Comparison of ENCODE assay signal across 9 cellular contexts in the genomic region with DNA sequence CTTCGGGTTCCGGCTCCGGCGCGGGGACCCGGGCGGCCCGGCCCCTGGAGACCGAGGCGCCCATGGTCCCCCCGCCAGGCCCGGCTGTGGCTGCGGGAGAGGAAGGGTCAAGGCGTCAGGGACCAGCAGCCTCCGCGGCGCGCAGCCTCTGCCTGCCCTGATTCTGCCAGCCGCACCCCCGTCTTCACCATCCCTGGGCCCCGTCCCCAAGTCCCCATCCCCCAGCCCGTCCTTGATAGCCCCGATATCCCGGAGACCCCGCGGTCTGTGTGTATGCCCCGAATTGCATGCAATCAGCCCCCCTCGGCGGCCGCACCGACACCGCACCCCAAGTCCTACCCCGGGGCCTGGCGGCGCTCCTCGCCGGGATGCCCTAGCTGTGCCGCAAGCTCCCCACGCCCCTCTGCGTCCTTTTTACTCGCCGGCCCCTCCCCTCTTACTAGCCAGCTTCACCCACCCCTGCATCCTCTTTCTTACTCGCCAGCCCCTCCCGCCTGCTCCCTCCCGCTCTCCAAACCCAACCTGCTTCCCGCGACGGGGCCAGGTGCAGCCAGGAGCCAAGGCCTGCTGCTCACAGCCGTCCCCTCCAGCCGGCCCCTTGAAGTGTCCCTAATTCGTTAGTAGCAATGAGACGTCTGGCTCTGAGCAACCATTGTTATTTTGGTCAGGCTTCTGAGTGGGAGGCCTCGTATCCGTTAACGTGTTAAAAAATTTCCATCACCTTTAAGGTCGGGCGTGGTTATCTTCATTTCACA. TPM values are rescaled to one million over a fixed set of nuclear protein-coding genes. Genes with fewer than 3 reads are reported as not detected.
DNase-seq lines count a peak whose midpoint lies in the region; ATAC-seq and TF ChIP-seq lines count a peak whose summit lies in the region.
"Had no signal": no experiment of that assay in that cellular context is flagged by ENCODE, and none has a peak within 500 bp of the region (broad histone marks: within the 10 kb centered on the region; RNA-seq: fewer than 3 reads in every experiment).

A gene with protein sequence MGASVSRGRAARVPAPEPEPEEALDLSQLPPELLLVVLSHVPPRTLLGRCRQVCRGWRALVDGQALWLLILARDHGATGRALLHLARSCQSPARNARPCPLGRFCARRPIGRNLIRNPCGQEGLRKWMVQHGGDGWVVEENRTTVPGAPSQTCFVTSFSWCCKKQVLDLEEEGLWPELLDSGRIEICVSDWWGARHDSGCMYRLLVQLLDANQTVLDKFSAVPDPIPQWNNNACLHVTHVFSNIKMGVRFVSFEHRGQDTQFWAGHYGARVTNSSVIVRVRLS (minus strand): TSS at position 386 of the 755 bp plus-strand sequence. CDS start 322 bp downstream, at position 64.

- no TSS peak for BruUV-seq in OCI-LY7 (replicated peaks; lab: Mats Ljungman, UMichigan)

- H3K4me1 ChIP-seq in OCI-LY7 (ENCODE audit: insufficient read depth, low read length, poor library complexity, severe bottlenecking): peaks cover 12% of the 10 kb centered on the region

- no peaks in the 10 kb centered on the region for H3K9me3 Mint-ChIP-seq in activated CD4-positive, alpha-beta T cell treated with anti-CD3 and anti-CD28 coated beads, Interleukin-2, amount 10 ng/mL, durations not matched to agents 24 days and 14 days
- no peaks in the 10 kb centered on the region for H3K9me3 Mint-ChIP-seq in chondrocyte (ENCODE audit: low read depth)
- peaks cover 2% of the 10 kb centered on the region for H3K9me3 Mint-ChIP-seq in stimulated activated memory B cell treated with anti-CD40 and anti-IgM and Interleukin-4, amounts not matched to agents 10 μg/mL and 1 μg/mL and 100 μg/mL, for 72 hours

- DNase-seq in activated CD4-positive, alpha-beta T cell treated with anti-CD3 and anti-CD28 coated beads, Interleukin-2, amount 10 ng/mL, durations not matched to agents 24 days and 14 days: no peak
- no peak for DNase-seq in activated CD4-positive, alpha-beta T cell treated with anti-CD3 and anti-CD28 coated beads, Interleukin-2, amount 50 U/mL, for 4 hours
- DNase-seq in OCI-LY7 (ENCODE audit: low spot score) (no peak), chondrocyte (ENCODE audit: low spot score) (peak; percentile 87), left colon (peak; percentile 12 to 27), SKM-1 treated with dmso at 0.1 percent for 144 hours (lab: John Stamatoyannopoulos, UW; ENCODE audit: unreplicated experiment) (no peak)

- CTCF ChIA-PET in OCI-LY7 (lab: Charles Lee; ENCODE audit: unreplicated experiment): no interaction called here

- ATAC-seq in left colon (no peak), HG03460 (IDR thresholded peaks at IDR 0.05; ENCODE audit: unreplicated experiment) (no peak)
- ATAC-seq in stimulated activated memory B cell treated with anti-CD40 and anti-IgM and Interleukin-4, amounts not matched to agents 10 μg/mL and 1 μg/mL and 100 μg/mL, for 72 hours: peak; percentile 6

- no peak within 1 kb of the TSS for H3K27ac Mint-ChIP-seq in activated CD4-positive, alpha-beta T cell treated with anti-CD3 and anti-CD28 coated beads, Interleukin-2, amount 10 ng/mL, durations not matched to agents 24 days and 14 days
- peak within 1 kb of the TSS; percentile 36 for H3K27ac Mint-ChIP-seq in chondrocyte (ENCODE audit: unreplicated experiment)
- H3K27ac Mint-ChIP-seq in stimulated activated memory B cell treated with anti-CD40 and anti-IgM and Interleukin-4, amounts not matched to agents 10 μg/mL and 1 μg/mL and 100 μg/mL, for 72 hours: no peak within 1 kb of the TSS

- no peak within 1 kb of the TSS for H3K27ac ChIP-seq in OCI-LY7 (ENCODE audit: low read depth, low read length, poor library complexity, severe bottlenecking)

- H3K4me3 ChIP-seq in OCI-LY7 (ENCODE audit: low read depth, low read length, poor library complexity, severe bottlenecking): peak within 1 kb of the TSS; percentile 67

- H3K4me2 ChIP-seq in OCI-LY7 (ENCODE audit: low read length): peak within 1 kb of the TSS; percentile 89

- POLR2A ChIA-PET in OCI-LY7 (lab: Charles Lee): no interaction called here

- peak within 1 kb of the TSS; percentile 65 for H3K4me3 Mint-ChIP-seq in activated CD4-positive, alpha-beta T cell treated with anti-CD3 and anti-CD28 coated beads, Interleukin-2, amount 10 ng/mL, durations not matched to agents 24 days and 14 days
- H3K4me3 Mint-ChIP-seq in chondrocyte (ENCODE audit: unreplicated experiment): peak within 1 kb of the TSS; percentile 71
- peak within 1 kb of the TSS; percentile 80 for H3K4me3 Mint-ChIP-seq in stimulated activated memory B cell treated with anti-CD40 and anti-IgM and Interleukin-4, amounts not matched to agents 10 μg/mL and 1 μg/mL and 100 μg/mL, for 72 hours

- no peaks in the 10 kb centered on the region for H3K79me2 ChIP-seq in OCI-LY7 (ENCODE audit: insufficient read depth, low read depth, low read length)

- TF ChIP-seq CTCF in OCI-LY7 (conservative IDR thresholded peaks at IDR 0.05; ENCODE audit: low read length) (no peak), chondrocyte (IDR thresholded peaks at IDR 0.05) (peak; percentile 4)

- intact Hi-C loops in activated CD4-positive, alpha-beta T cell treated with anti-CD3 and anti-CD28 coated beads, Interleukin-2, amount 10 ng/mL, durations not matched to agents 24 days and 14 days (cut with micrococcal nuclease): no loop called here
- intact Hi-C loops in OCI-LY7 (cut with micrococcal nuclease; ENCODE audit: unreplicated experiment): loop anchor here (10.0 kb wide), 1 partner anchor 68 kb away; no protein-coding TSS in a partner anchor
- intact Hi-C loops in left colon (cut with DNase I, micrococcal nuclease): no loop called here

- peak within 1 kb of the TSS; percentile 91 for H2AFZ ChIP-seq in OCI-LY7 (ENCODE audit: low read length)

- no peaks in the 10 kb centered on the region for H3K9me2 ChIP-seq in OCI-LY7 (ENCODE audit: insufficient read depth, low read length)

- H3K36me3 ChIP-seq in OCI-LY7 (ENCODE audit: insufficient read depth, low read length): no peaks in the 10 kb centered on the region
- H3K36me3 ChIP-seq: adrenal gland had no signal

- H3K9me3 ChIP-seq in OCI-LY7 (ENCODE audit: low read length): no peaks in the 10 kb centered on the region
- H3K9me3 ChIP-seq: adrenal gland had no signal

- H3K27me3 Mint-ChIP-seq in activated CD4-positive, alpha-beta T cell treated with anti-CD3 and anti-CD28 coated beads, Interleukin-2, amount 10 ng/mL, durations not matched to agents 24 days and 14 days: peaks cover 31% of the 10 kb centered on the region
- peaks cover 8% of the 10 kb centered on the region for H3K27me3 Mint-ChIP-seq in chondrocyte (ENCODE audit: low read depth)
- H3K27me3 Mint-ChIP-seq in stimulated activated memory B cell treated with anti-CD40 and anti-IgM and Interleukin-4, amounts not matched to agents 10 μg/mL and 1 μg/mL and 100 μg/mL, for 72 hours: peaks cover 44% of the 10 kb centered on the region

- no peaks in the 10 kb centered on the region for H4K20me1 ChIP-seq in OCI-LY7 (ENCODE audit: insufficient read depth, low read length)

- H3K36me3 Mint-ChIP-seq in activated CD4-positive, alpha-beta T cell treated with anti-CD3 and anti-CD28 coated beads, Interleukin-2, amount 10 ng/mL, durations not matched to agents 24 days and 14 days (ENCODE audit: low read depth): no peaks in the 10 kb centered on the region
- H3K36me3 Mint-ChIP-seq in chondrocyte (ENCODE audit: low read depth): peaks cover 3% of the 10 kb centered on the region
- no peaks in the 10 kb centered on the region for H3K36me3 Mint-ChIP-seq in stimulated activated memory B cell treated with anti-CD40 and anti-IgM and Interleukin-4, amounts not matched to agents 10 μg/mL and 1 μg/mL and 100 μg/mL, for 72 hours

- no peaks in the 10 kb centered on the region for H3K4me1 Mint-ChIP-seq in activated CD4-positive, alpha-beta T cell treated with anti-CD3 and anti-CD28 coated beads, Interleukin-2, amount 10 ng/mL, durations not matched to agents 24 days and 14 days
- peaks cover 16% of the 10 kb centered on the region for H3K4me1 Mint-ChIP-seq in chondrocyte (ENCODE audit: low read depth)
- H3K4me1 Mint-ChIP-seq in stimulated activated memory B cell treated with anti-CD40 and anti-IgM and Interleukin-4, amounts not matched to agents 10 μg/mL and 1 μg/mL and 100 μg/mL, for 72 hours: peaks cover 13% of the 10 kb centered on the region

RNA-seq across cellular contexts. Expression of the gene that starts here (rescaled TPM):
- 0.14 and 0.17 TPM in 2 replicates for total RNA-seq in activated CD4-positive, alpha-beta T cell treated with anti-CD3 and anti-CD28 coated beads, Interleukin-2, amount 10 ng/mL, durations not matched to agents 24 days and 14 days
- total RNA-seq in OCI-LY7 (2014; rRNA removed; shearing (Covaris generic)): 1.0 TPM in 1 of 2 replicates, not detected in the other
- 9.6 and 10.5 TPM in 2 replicates for total RNA-seq in OCI-LY7 (2022)
- 4.6 to 7.4 TPM (median 6.7 TPM) in 3 replicates for total RNA-seq in chondrocyte
- 1 to 10 TPM in 1 of 2 donors, not detected in 1; 2.8 TPM for total RNA-seq in left colon

Comparison
In these comparisons a context has a peak if more than half of its experiments do, and no peak if none do; other contexts are left out.
1. DNase-seq: peak in chondrocyte (single experiment) and left colon (2 of 2); none in activated CD4-positive, alpha-beta T cell treated with anti-CD3 and anti-CD28 coated beads, Interleukin-2, amount 10 ng/mL, durations not matched to agents 24 days and 14 days (single experiment), activated CD4-positive, alpha-beta T cell treated with anti-CD3 and anti-CD28 coated beads, Interleukin-2, amount 50 U/mL, for 4 hours (0 of 2), OCI-LY7 (single experiment) and SKM-1 treated with dmso at 0.1 percent for 144 hours (single experiment).
2. Peak in every context shown above with its lines, with median percentiles within 50 percentile points of each other: H3K4me3 Mint-ChIP-seq.